Comparison of ENCODE assay signal across 28 cellular contexts in the genomic region with DNA sequence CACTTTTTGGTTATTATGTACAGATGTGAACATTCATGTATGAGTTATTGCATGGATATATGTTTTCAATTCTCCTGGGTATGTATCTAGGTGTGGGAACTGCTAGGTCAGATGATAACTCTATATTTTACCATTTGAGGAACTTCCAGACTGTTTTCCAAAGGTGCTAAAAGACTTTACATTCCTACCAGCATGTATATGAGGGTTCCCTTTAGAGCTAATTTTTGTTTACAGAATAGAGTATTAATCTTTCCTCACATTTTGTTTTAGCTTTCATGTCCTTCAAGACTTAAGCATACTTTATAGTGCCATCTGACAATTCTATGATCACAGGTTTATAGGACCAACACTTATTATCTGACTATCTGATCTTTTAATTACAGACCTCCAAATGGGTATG. TPM values are rescaled to one million over a fixed set of nuclear protein-coding genes. Genes with fewer than 3 reads are reported as not detected.
DNase-seq lines count a peak whose midpoint lies in the region; ATAC-seq, FAIRE-seq and TF ChIP-seq lines count a peak whose summit lies in the region.
"Had no signal": no experiment of that assay in that cellular context is flagged by ENCODE, and none has a peak within 500 bp of the region (broad histone marks: within the 10 kb centered on the region; RNA-seq: fewer than 3 reads in every experiment).

No MANE protein-coding gene starts in this region.

- H3K27ac ChIP-seq in GM12878 (ENCODE audit: control insufficient read depth, insufficient read depth): no peak overlapping the region
- H3K27ac ChIP-seq: A549; BLaER1 treated with 17β-estradiol and CSF1 and Interleukin-3, amounts not matched to agents 10 nM and 100 nM had no signal

- no peak for TF ChIP-seq EP300 in GM12878 (IDR thresholded peaks at IDR 0.05; ENCODE audit: borderline replicate concordance in 1 of 2, control insufficient read depth in 1 of 2, low read depth in 2 of 2, low read length in 2 of 2)

- no peak overlapping the region for H3K9ac ChIP-seq in GM12878 (ENCODE audit: control insufficient read depth, insufficient read depth, low read length)
- H3K9ac ChIP-seq: BLaER1 treated with 17β-estradiol and CSF1 and Interleukin-3, amounts not matched to agents 10 nM and 100 nM had no signal

- H3K27ac Mint-ChIP-seq in natural killer cell (peak overlapping the region; percentile 33 to 75), immature natural killer cell (peak overlapping the region in 5 of 6 donors; percentile 22 to 80 (median 59))
- H3K27ac Mint-ChIP-seq in natural killer cell treated with Interleukin-12 subunit alpha and Interleukin-12 subunit beta and Interleukin-15 and Interleukin-18, amount 100 ng/mL, for 72 hours: peak overlapping the region in 1 of 2 donors; percentile 17
- H3K27ac Mint-ChIP-seq in stimulated activated effector memory CD8-positive, alpha-beta T cell treated with anti-CD3 and anti-CD28 coated beads, Interleukin-12 subunit alpha, Interleukin-12 subunit beta, amount 100 ng/mL, for 72 hours: peak overlapping the region; percentile 78
- no peak overlapping the region for H3K27ac Mint-ChIP-seq in stimulated activated memory B cell treated with anti-CD40 and anti-IgM and Interleukin-4, amounts not matched to agents 10 μg/mL and 1 μg/mL and 100 μg/mL, for 72 hours
- H3K27ac Mint-ChIP-seq: CD14-positive monocyte; CD4-positive, alpha-beta T cell; HFFc6 had no signal

- H3K9me3 ChIP-seq in GM12878 (replicated peaks; ENCODE audit: control insufficient read depth, insufficient read depth, low read length): no peaks in the 10 kb centered on the region
- H3K9me3 ChIP-seq: A549; BE2C; BLaER1 treated with 17β-estradiol and CSF1 and Interleukin-3, amounts not matched to agents 10 nM and 100 nM; HAP-1 had no signal

- H3K9me3 Mint-ChIP-seq in natural killer cell: no peaks in the 10 kb centered on the region
- H3K9me3 Mint-ChIP-seq in natural killer cell treated with Interleukin-12 subunit alpha and Interleukin-12 subunit beta and Interleukin-15 and Interleukin-18, amount 100 ng/mL, for 72 hours: no peaks in the 10 kb centered on the region
- no peaks in the 10 kb centered on the region for H3K9me3 Mint-ChIP-seq in immature natural killer cell
- H3K9me3 Mint-ChIP-seq in stimulated activated effector memory CD8-positive, alpha-beta T cell treated with anti-CD3 and anti-CD28 coated beads, Interleukin-12 subunit alpha, Interleukin-12 subunit beta, amount 100 ng/mL, for 72 hours: no peaks in the 10 kb centered on the region
- no peaks in the 10 kb centered on the region for H3K9me3 Mint-ChIP-seq in stimulated activated memory B cell treated with anti-CD40 and anti-IgM and Interleukin-4, amounts not matched to agents 10 μg/mL and 1 μg/mL and 100 μg/mL, for 72 hours
- H3K9me3 Mint-ChIP-seq: CD4-positive, alpha-beta T cell; CD8-positive, alpha-beta memory T cell; HFFc6 had no signal

- H4K20me1 ChIP-seq in GM12878 (ENCODE audit: control insufficient read depth, insufficient read depth): no peaks in the 10 kb centered on the region

- ATAC-seq in natural killer cell: no peak
- no peak for ATAC-seq in natural killer cell treated with Interleukin-12 subunit alpha and Interleukin-12 subunit beta and Interleukin-15 and Interleukin-18, amount 100 ng/mL, for 72 hours
- ATAC-seq in GM12878: no peak
- no peak for ATAC-seq in stimulated activated effector memory CD8-positive, alpha-beta T cell treated with anti-CD3 and anti-CD28 coated beads, Interleukin-12 subunit alpha, Interleukin-12 subunit beta, amount 100 ng/mL, for 72 hours
- no peak for ATAC-seq in GM19023 (IDR thresholded peaks at IDR 0.05; ENCODE audit: unreplicated experiment)
- no peak for ATAC-seq in stimulated activated memory B cell treated with anti-CD40 and anti-IgM and Interleukin-4, amounts not matched to agents 10 μg/mL and 1 μg/mL and 100 μg/mL, for 72 hours
- ATAC-seq: A549 had no signal

- no peak overlapping the region for H3K4me3 ChIP-seq in GM12878
- H3K4me3 ChIP-seq: A549; BLaER1 treated with 17β-estradiol and CSF1 and Interleukin-3, amounts not matched to agents 10 nM and 100 nM; HAP-1 had no signal

- H3K4me1 ChIP-seq in GM12878 (ENCODE audit: control insufficient read depth, insufficient read depth, low read length): no peaks in the 10 kb centered on the region
- H3K4me1 ChIP-seq: A549; BE2C; BLaER1 treated with 17β-estradiol and CSF1 and Interleukin-3, amounts not matched to agents 10 nM and 100 nM; HAP-1 had no signal

- no peak overlapping the region for H2AFZ ChIP-seq in GM12878 (ENCODE audit: control insufficient read depth, low read depth, low read length)

- H3K27me3 Mint-ChIP-seq in natural killer cell (ENCODE audit: low read depth in 2 of 2) (no peaks in the 10 kb centered on the region), immature natural killer cell (ENCODE audit: low read depth in 3 of 3) (peaks cover 2 to 6% (median 5%) of the 10 kb centered on the region in 3 donors)
- no peaks in the 10 kb centered on the region for H3K27me3 Mint-ChIP-seq in natural killer cell treated with Interleukin-12 subunit alpha and Interleukin-12 subunit beta and Interleukin-15 and Interleukin-18, amount 100 ng/mL, for 72 hours
- H3K27me3 Mint-ChIP-seq in stimulated activated memory B cell treated with anti-CD40 and anti-IgM and Interleukin-4, amounts not matched to agents 10 μg/mL and 1 μg/mL and 100 μg/mL, for 72 hours: no peaks in the 10 kb centered on the region
- H3K27me3 Mint-ChIP-seq: CD4-positive, alpha-beta T cell had no signal

- peak; percentile 27 for FAIRE-seq in GM12878 (lab: Jason Lieb, UNC)
- FAIRE-seq: A549, D721Med, GM12891, GM18507, H54 had no signal

- DNase-seq in natural killer cell (no peak), GM12878 (ENCODE audit: low read depth, low spot score) (no peak), immature natural killer cell (no peak), cerebellum (ENCODE audit: low spot score) (no peak)
- no peak for DNase-seq in natural killer cell treated with Interleukin-12 subunit alpha and Interleukin-12 subunit beta and Interleukin-15 and Interleukin-18, amount 100 ng/mL, for 72 hours (ENCODE audit: low spot score)
- DNase-seq in stimulated activated effector memory CD8-positive, alpha-beta T cell treated with anti-CD3 and anti-CD28 coated beads, Interleukin-12 subunit alpha, Interleukin-12 subunit beta, amount 100 ng/mL, for 72 hours (ENCODE audit: low spot score in 2 of 2): no peak
- DNase-seq: 8988T; ACHN; AML-193; BE2C; CD4-positive, alpha-beta T cell; CD8-positive, alpha-beta memory T cell; DMS 273 treated with DMSO at 0.1 percent for 48 hours; DMS79; EL; GDM1; GOT3; HFFc6 had no signal

- in situ Hi-C loops in GM12878 (cut with MboI): no loop called here

- H3K4me3 Mint-ChIP-seq in natural killer cell (no peak overlapping the region), immature natural killer cell (no peak overlapping the region)
- no peak overlapping the region for H3K4me3 Mint-ChIP-seq in natural killer cell treated with Interleukin-12 subunit alpha and Interleukin-12 subunit beta and Interleukin-15 and Interleukin-18, amount 100 ng/mL, for 72 hours
- no peak overlapping the region for H3K4me3 Mint-ChIP-seq in stimulated activated effector memory CD8-positive, alpha-beta T cell treated with anti-CD3 and anti-CD28 coated beads, Interleukin-12 subunit alpha, Interleukin-12 subunit beta, amount 100 ng/mL, for 72 hours
- H3K4me3 Mint-ChIP-seq in stimulated activated memory B cell treated with anti-CD40 and anti-IgM and Interleukin-4, amounts not matched to agents 10 μg/mL and 1 μg/mL and 100 μg/mL, for 72 hours: no peak overlapping the region
- H3K4me3 Mint-ChIP-seq: CD14-positive monocyte; CD4-positive, alpha-beta T cell; CD8-positive, alpha-beta memory T cell; HFFc6 had no signal

- TF ChIP-seq CTCF in natural killer cell (IDR thresholded peaks at IDR 0.05) (no peak), GM12878 (IDR thresholded peaks at IDR 0.05 in 2 of 3, conservative IDR thresholded peaks at IDR 0.05 in 1 of 3; ENCODE audit: control insufficient read depth in 2 of 3, extremely low read depth in 1 of 3, insufficient read depth in 1 of 3, low read depth in 3 of 3, low read length in 3 of 3) (no peak)

- no peaks in the 10 kb centered on the region for H3K79me2 ChIP-seq in GM12878 (ENCODE audit: control insufficient read depth, insufficient read depth, low read length)

- H3K4me1 Mint-ChIP-seq in natural killer cell: peaks cover 0 to 21% of the 10 kb centered on the region in 2 donors
- H3K4me1 Mint-ChIP-seq in natural killer cell treated with Interleukin-12 subunit alpha and Interleukin-12 subunit beta and Interleukin-15 and Interleukin-18, amount 100 ng/mL, for 72 hours (ENCODE audit: low read depth in 2 of 2): peaks cover 0 to 14% of the 10 kb centered on the region in 2 donors
- H3K4me1 Mint-ChIP-seq in immature natural killer cell: peaks cover 7 to 16% of the 10 kb centered on the region in 2 donors
- H3K4me1 Mint-ChIP-seq in stimulated activated effector memory CD8-positive, alpha-beta T cell treated with anti-CD3 and anti-CD28 coated beads, Interleukin-12 subunit alpha, Interleukin-12 subunit beta, amount 100 ng/mL, for 72 hours: no peaks in the 10 kb centered on the region
- peaks cover 9% of the 10 kb centered on the region for H3K4me1 Mint-ChIP-seq in stimulated activated memory B cell treated with anti-CD40 and anti-IgM and Interleukin-4, amounts not matched to agents 10 μg/mL and 1 μg/mL and 100 μg/mL, for 72 hours
- H3K4me1 Mint-ChIP-seq: CD14-positive monocyte; CD8-positive, alpha-beta memory T cell had no signal

- peaks cover 18 to 32% of the 10 kb centered on the region in 2 experiments for H3K36me3 ChIP-seq in GM12878 (ENCODE audit: control insufficient read depth in 2 of 2, insufficient read depth in 2 of 2, low read length in 1 of 2)

- CTCF ChIA-PET in GM12878 (lab: Yijun Ruan, JAX): no interaction called here

- intact Hi-C loops in natural killer cell (cut with micrococcal nuclease): no loop called here
- intact Hi-C loops in GM12878 (cut with micrococcal nuclease; ENCODE audit: unreplicated experiment): no loop called here

- POLR2A ChIA-PET in GM12878 (lab: Charles Lee): no interaction called here

- BruUV-seq in GM12878 (replicated peaks; lab: Mats Ljungman, UMichigan): TSS peak; percentile 34

- TF ChIP-seq POLR2A in GM12878 (IDR thresholded peaks at IDR 0.05; ENCODE audit: low read depth, low read length): no peak

- no peaks in the 10 kb centered on the region for H3K27me3 ChIP-seq in GM12878 (replicated peaks in 1 of 2; ENCODE audit: control insufficient read depth in 2 of 2, insufficient read depth in 2 of 2, low read length in 1 of 2)
- H3K27me3 ChIP-seq: BE2C; BLaER1 treated with 17β-estradiol and CSF1 and Interleukin-3, amounts not matched to agents 10 nM and 100 nM had no signal

- SMC1A ChIA-PET in GM12878 (lab: Charles Lee; ENCODE audit: uncharacterized antibody, unreplicated experiment): interaction anchor here (0.6 kb wide), 1 partner anchor 225 kb away, joined by 3 read pairs; no protein-coding TSS in a partner anchor

- no peak for TF ChIP-seq RAD21 in GM12878 (IDR thresholded peaks at IDR 0.05; ENCODE audit: insufficient read depth, low read depth, low read length)

- H3K36me3 Mint-ChIP-seq in natural killer cell (peaks cover 8% of the 10 kb centered on the region), immature natural killer cell (peaks cover 20 to 50% (median 26%) of the 10 kb centered on the region in 3 donors)
- peaks cover 13% of the 10 kb centered on the region for H3K36me3 Mint-ChIP-seq in natural killer cell treated with Interleukin-12 subunit alpha and Interleukin-12 subunit beta and Interleukin-15 and Interleukin-18, amount 100 ng/mL, for 72 hours
- peaks cover 96% of the 10 kb centered on the region for H3K36me3 Mint-ChIP-seq in stimulated activated effector memory CD8-positive, alpha-beta T cell treated with anti-CD3 and anti-CD28 coated beads, Interleukin-12 subunit alpha, Interleukin-12 subunit beta, amount 100 ng/mL, for 72 hours
- H3K36me3 Mint-ChIP-seq in stimulated activated memory B cell treated with anti-CD40 and anti-IgM and Interleukin-4, amounts not matched to agents 10 μg/mL and 1 μg/mL and 100 μg/mL, for 72 hours: peaks cover 81% of the 10 kb centered on the region

- RAD21 ChIA-PET in GM12878 (lab: Charles Lee; ENCODE audit: unreplicated experiment): interaction anchor here (0.7 kb wide), 1 partner anchor 303 kb away, joined by 3 read pairs; no protein-coding TSS in a partner anchor

- H3K4me2 ChIP-seq in GM12878 (ENCODE audit: control insufficient read depth, insufficient read depth): no peak overlapping the region
- H3K4me2 ChIP-seq: A549; BLaER1 treated with 17β-estradiol and CSF1 and Interleukin-3, amounts not matched to agents 10 nM and 100 nM had no signal

RNA-seq across cellular contexts. Expression of a gene that starts 59.6 kb away (rescaled TPM):
- total RNA-seq in natural killer cell (10 to 100 TPM; 49.6 to 75.9 (median 50.9) TPM), GM12878 (2014; rRNA removed) (14.7 and 15.6 TPM in 2 replicates), GM12878 (2014; rRNA removed; fragmentation: Illumina TruSeq; extraction: Trizol) (12.6 and 13.5 TPM in 2 replicates), GM12878 (2021) (32.2 and 32.7 TPM in 2 replicates), cerebellum (19.7 TPM)
- 10 to 100 TPM; 40.5 to 62.7 TPM for total RNA-seq in natural killer cell treated with Interleukin-12 subunit alpha and Interleukin-12 subunit beta and Interleukin-15 and Interleukin-18, amount 100 ng/mL, for 72 hours
- total RNA-seq in GM12878 (2013; cell fraction: nucleolus; rRNA removed): 16.7 and 16.8 TPM in 2 replicates
- polyA plus RNA-seq in GM12878 (2011; ENCODE audit: low read depth): 6.7 TPM
- polyA plus RNA-seq in GM12878 (2011; rRNA removed) (10.8 and 19.9 TPM in 2 replicates), GM12878 (2014; fragmentation: Illumina TruSeq; extraction: Trizol) (11.5 and 20.2 TPM in 2 replicates), GM12878 (2014; fragmentation: Nextera tagmentation; extraction: Ambion mirVana) (under 1 TPM; 0.34 to 0.60 TPM), GM12878 (2014; rRNA removed) (23.5 and 26.6 TPM in 2 replicates), GM12878 (2016; fragmentation: Nextera tagmentation; extraction: Ambion mirVana) (1 to 10 TPM; 2.1 to 2.8 TPM), immature natural killer cell (10 to 100 TPM in 1 of 3 donors, 1 to 10 TPM in 2; 4.3 to 11.5 (median 5.2) TPM)
- polyA plus RNA-seq in GM12878 (2011; cell fraction: cytosol; rRNA removed): 21.5 and 26.0 TPM in 2 replicates
- 28.7 and 32.1 TPM in 2 replicates for polyA plus RNA-seq in GM12878 (2011; cell fraction: nucleus; rRNA removed)
- polyA plus RNA-seq in GM12878 (2012): 11.0 and 13.2 TPM in 2 replicates
- 27.6 and 31.8 TPM in 2 replicates for polyA minus RNA-seq in GM12878 (2011; rRNA and poly(A)+ RNA removed)
- 9.1 and 12.8 TPM in 2 replicates for polyA minus RNA-seq in GM12878 (2011; cell fraction: cytosol; rRNA and poly(A)+ RNA removed)
- 5.7 and 14.7 TPM in 2 replicates for polyA minus RNA-seq in GM12878 (2011; cell fraction: nucleus; rRNA and poly(A)+ RNA removed)
